Comparison of ENCODE assay signal across 15 cellular contexts in genomic region chr3:195763248-195763830, GRCh38. TPM values are rescaled to one million over a fixed set of nuclear protein-coding genes. Genes with fewer than 3 reads are reported as not detected.
"Had no signal": no experiment of that assay in that cellular context is flagged by ENCODE, and none has a peak within 500 bp of the region (broad histone marks: within the 10 kb centered on the region; RNA-seq: fewer than 3 reads in every experiment).

No MANE protein-coding gene starts in this region.

- ATAC-seq: activated naive CD4-positive, alpha-beta T cell treated with anti-CD3 and anti-CD28 coated beads, Interleukin-2, amount 50 U/mL, for 72 hours had no signal

- H3K4me3 ChIP-seq: dorsolateral prefrontal cortex, esophagus squamous epithelium, heart left ventricle, right atrium auricular region, tibial artery, uterus had no signal

- H3K9me3 ChIP-seq: esophagus squamous epithelium, heart left ventricle, right atrium auricular region, tibial artery, uterus had no signal

- H3K4me1 ChIP-seq: right atrium auricular region, uterus had no signal

- H3K36me3 ChIP-seq: esophagus squamous epithelium, heart left ventricle, right atrium auricular region, tibial artery, uterus had no signal

- H3K27ac ChIP-seq: dorsolateral prefrontal cortex, esophagus squamous epithelium, heart left ventricle, right atrium auricular region, tibial artery, uterus had no signal

- DNase-seq: activated CD4-positive, alpha-beta T cell treated with anti-CD3 and anti-CD28 coated beads, Interleukin-2, amount 10 ng/mL, durations not matched to agents 24 days and 14 days; anterior cingulate cortex; esophagus squamous epithelium; foreskin fibroblast; heart left ventricle; small intestine; T-helper 9 cell; uterus had no signal

- H3K27me3 ChIP-seq: right atrium auricular region, uterus had no signal

RNA-seq across cellular contexts. Expression of gene MUC4, which starts 48.4 kb away (rescaled TPM):
- total RNA-seq: chondrocyte, liver, mesenteric fat pad had no signal
- polyA plus RNA-seq: liver had no signal
